Comparison of ENCODE assay signal across 18 cellular contexts in genomic region chr1:214524824-214525223, GRCh38. TPM values are rescaled to one million over a fixed set of nuclear protein-coding genes. Genes with fewer than 3 reads are reported as not detected.
A peak's percentile ranks its signal among the peaks of the same experiment; 100 is the strongest.
DNase-seq lines count a peak whose midpoint lies in the region; ATAC-seq and TF ChIP-seq lines count a peak whose summit lies in the region.
"Had no signal": no experiment of that assay in that cellular context is flagged by ENCODE, and none has a peak within 500 bp of the region (broad histone marks: within the 10 kb centered on the region; RNA-seq: fewer than 3 reads in every experiment).

No MANE protein-coding gene starts in this region.

- DNase-seq in T-helper 2 cell treated with Interferon-gamma antibody and Interleukin-4, amounts not matched to agents 5 μg/mL and 100 μg/mL, for 36 hours (ENCODE audit: low spot score) = no peak
- DNase-seq in T-helper 2 cell (no peak), SJSA1 (ENCODE audit: low read depth in 1 of 2, low spot score in 2 of 2) (no peak), fibroblast of villous mesenchyme (ENCODE audit: low read depth) (peak; percentile 75), SK-N-DZ (ENCODE audit: low spot score) (no peak), ovary (no peak)
- no peak for DNase-seq in activated T-helper 1 cell treated with anti-CD3 and anti-CD28 coated beads, Interleukin-12 subunit alpha, Interleukin-12 subunit beta, Interleukin-2, Interleukin-4 antibody, amounts not matched to agents 30 ng/mL and 10 ng/mL and 1 ng/mL, durations not matched to agents 14 hours and 24 hours and 36 hours (ENCODE audit: low spot score)
- DNase-seq: activated CD8-positive, alpha-beta T cell treated with anti-CD3 and anti-CD28 coated beads, Interleukin-2, amount 10 ng/mL, durations not matched to agents 7 days and 5 days; central memory CD4-positive, alpha-beta T cell; H7; NCI-H2029; NCI-H526 treated with DMSO at 0.1 percent for 48 hours; Peyer's patch; stimulated activated CD4-positive, alpha-beta T cell treated with anti-CD3 and anti-CD28 coated beads, Interleukin-15, amount 100 ng/mL, for 24 hours; stimulated activated naive CD8-positive, alpha-beta T cell treated with anti-CD3 and anti-CD28 coated beads, Interleukin-15, Interleukin-2, amounts not matched to agents 100 U/mL and 50 U/mL, for 24 hours; WERI-Rb-1 had no signal

- H3K36me3 ChIP-seq in SJSA1 = peaks cover 3% of the 10 kb centered on the region; the same call in 1 of the 2 replicates
- no peaks in the 10 kb centered on the region for H3K36me3 ChIP-seq in ovary
- H3K36me3 ChIP-seq: gastroesophageal sphincter, Peyer's patch, WERI-Rb-1 had no signal

- H3K4me1 Mint-ChIP-seq in T-helper 2 cell treated with Interferon-gamma antibody and Interleukin-4, amounts not matched to agents 5 μg/mL and 100 μg/mL, for 36 hours (ENCODE audit: low read depth) = peaks cover 28% of the 10 kb centered on the region
- peaks cover 27% of the 10 kb centered on the region for H3K4me1 Mint-ChIP-seq in activated T-helper 1 cell treated with anti-CD3 and anti-CD28 coated beads, Interleukin-12 subunit alpha, Interleukin-12 subunit beta, Interleukin-2, Interleukin-4 antibody, amounts not matched to agents 30 ng/mL and 10 ng/mL and 1 ng/mL, durations not matched to agents 14 hours and 24 hours and 36 hours (ENCODE audit: low read depth)

- H3K4me3 ChIP-seq in SJSA1 (no peak overlapping the region), fibroblast of villous mesenchyme (ENCODE audit: low read depth, low read length) (no peak overlapping the region), ovary (no peak overlapping the region)
- H3K4me3 ChIP-seq: gastroesophageal sphincter, Peyer's patch had no signal

- intact Hi-C loops in ovary (cut with DNase I) = no loop called here
- intact Hi-C loops in activated T-helper 1 cell treated with anti-CD3 and anti-CD28 coated beads, Interleukin-12 subunit alpha, Interleukin-12 subunit beta, Interleukin-2, Interleukin-4 antibody, amounts not matched to agents 30 ng/mL and 10 ng/mL and 1 ng/mL, durations not matched to agents 14 hours and 24 hours and 36 hours (cut with micrococcal nuclease) = no loop called here

- H3K4me3 Mint-ChIP-seq in T-helper 2 cell treated with Interferon-gamma antibody and Interleukin-4, amounts not matched to agents 5 μg/mL and 100 μg/mL, for 36 hours = peak overlapping the region; percentile 69
- no peak overlapping the region for H3K4me3 Mint-ChIP-seq in activated T-helper 1 cell treated with anti-CD3 and anti-CD28 coated beads, Interleukin-12 subunit alpha, Interleukin-12 subunit beta, Interleukin-2, Interleukin-4 antibody, amounts not matched to agents 30 ng/mL and 10 ng/mL and 1 ng/mL, durations not matched to agents 14 hours and 24 hours and 36 hours
- H3K4me3 Mint-ChIP-seq: activated CD8-positive, alpha-beta T cell treated with anti-CD3 and anti-CD28 coated beads, Interleukin-2, amount 10 ng/mL, durations not matched to agents 7 days and 5 days had no signal

- H3K4me1 ChIP-seq in SJSA1 (replicated peaks) (peaks cover 31% of the 10 kb centered on the region), ovary (ENCODE audit: insufficient read depth) (peaks cover 2% of the 10 kb centered on the region)

- H3K27ac Mint-ChIP-seq in T-helper 2 cell treated with Interferon-gamma antibody and Interleukin-4, amounts not matched to agents 5 μg/mL and 100 μg/mL, for 36 hours = peak overlapping the region; percentile 38
- H3K27ac Mint-ChIP-seq in activated T-helper 1 cell treated with anti-CD3 and anti-CD28 coated beads, Interleukin-12 subunit alpha, Interleukin-12 subunit beta, Interleukin-2, Interleukin-4 antibody, amounts not matched to agents 30 ng/mL and 10 ng/mL and 1 ng/mL, durations not matched to agents 14 hours and 24 hours and 36 hours = no peak overlapping the region
- H3K27ac Mint-ChIP-seq: activated CD8-positive, alpha-beta T cell treated with anti-CD3 and anti-CD28 coated beads, Interleukin-2, amount 10 ng/mL, durations not matched to agents 7 days and 5 days had no signal

- no peak for ATAC-seq in GM21423 (IDR thresholded peaks at IDR 0.05; ENCODE audit: unreplicated experiment)
- ATAC-seq: gastroesophageal sphincter; stimulated activated naive CD8-positive, alpha-beta T cell treated with anti-CD3 and anti-CD28 coated beads, Interleukin-15, Interleukin-2, amounts not matched to agents 100 U/mL and 50 U/mL, for 24 hours had no signal

- H3K27me3 Mint-ChIP-seq in T-helper 2 cell treated with Interferon-gamma antibody and Interleukin-4, amounts not matched to agents 5 μg/mL and 100 μg/mL, for 36 hours (ENCODE audit: low read depth) = no peaks in the 10 kb centered on the region
- peaks cover 9% of the 10 kb centered on the region for H3K27me3 Mint-ChIP-seq in activated T-helper 1 cell treated with anti-CD3 and anti-CD28 coated beads, Interleukin-12 subunit alpha, Interleukin-12 subunit beta, Interleukin-2, Interleukin-4 antibody, amounts not matched to agents 30 ng/mL and 10 ng/mL and 1 ng/mL, durations not matched to agents 14 hours and 24 hours and 36 hours (ENCODE audit: insufficient read depth)

- H3K36me3 Mint-ChIP-seq in T-helper 2 cell treated with Interferon-gamma antibody and Interleukin-4, amounts not matched to agents 5 μg/mL and 100 μg/mL, for 36 hours (ENCODE audit: low read depth) = peaks cover 6% of the 10 kb centered on the region
- no peaks in the 10 kb centered on the region for H3K36me3 Mint-ChIP-seq in activated T-helper 1 cell treated with anti-CD3 and anti-CD28 coated beads, Interleukin-12 subunit alpha, Interleukin-12 subunit beta, Interleukin-2, Interleukin-4 antibody, amounts not matched to agents 30 ng/mL and 10 ng/mL and 1 ng/mL, durations not matched to agents 14 hours and 24 hours and 36 hours (ENCODE audit: low read depth)

- TF ChIP-seq EP300 in ovary (IDR thresholded peaks at IDR 0.05) = no peak

- no peak for TF ChIP-seq POLR2A in ovary (IDR thresholded peaks at IDR 0.05)

- H3K27ac ChIP-seq in SJSA1 (0 out of 2 replicates have a peak overlapping the region, but pooled peaks have one; percentile 1), ovary (no peak overlapping the region)
- H3K27ac ChIP-seq: gastroesophageal sphincter, Peyer's patch, WERI-Rb-1 had no signal

- H3K27me3 ChIP-seq in SJSA1 (replicated peaks) = no peaks in the 10 kb centered on the region
- H3K27me3 ChIP-seq in ovary = no peaks in the 10 kb centered on the region
- H3K27me3 ChIP-seq: gastroesophageal sphincter, Peyer's patch had no signal

- H3K9me3 Mint-ChIP-seq in T-helper 2 cell treated with Interferon-gamma antibody and Interleukin-4, amounts not matched to agents 5 μg/mL and 100 μg/mL, for 36 hours = no peaks in the 10 kb centered on the region
- H3K9me3 Mint-ChIP-seq in activated T-helper 1 cell treated with anti-CD3 and anti-CD28 coated beads, Interleukin-12 subunit alpha, Interleukin-12 subunit beta, Interleukin-2, Interleukin-4 antibody, amounts not matched to agents 30 ng/mL and 10 ng/mL and 1 ng/mL, durations not matched to agents 14 hours and 24 hours and 36 hours = no peaks in the 10 kb centered on the region

- H3K9me3 ChIP-seq in SJSA1 (replicated peaks) = no peaks in the 10 kb centered on the region
- H3K9me3 ChIP-seq in ovary = no peaks in the 10 kb centered on the region
- H3K9me3 ChIP-seq: gastroesophageal sphincter, Peyer's patch had no signal

- TF ChIP-seq CTCF in fibroblast of villous mesenchyme (IDR thresholded peaks at IDR 0.05; ENCODE audit: insufficient read depth, low read depth, low read length) = no peak
- TF ChIP-seq CTCF in ovary (IDR thresholded peaks at IDR 0.05) = no peak

- WGBS in ovary, 3 donors = 53 to 75% (median 73%) methylated on average over 2 of the region's 2 CpGs

RNA-seq across cellular contexts. Expression of gene PTPN14, which starts 26.6 kb away (rescaled TPM):
- 18.8 and 39.1 TPM in 2 replicates for total RNA-seq in SJSA1 (2014; rRNA removed; shearing (Covaris generic))
- 77.3 and 104 TPM in 2 replicates for total RNA-seq in fibroblast of villous mesenchyme
- 0.41 and 0.59 TPM in 2 replicates for polyA plus RNA-seq in SK-N-DZ (2014; cell fraction: cytosol; rRNA removed)
- polyA plus RNA-seq in SK-N-DZ (2014; cell fraction: nucleus; rRNA removed) = 0.15 and 0.37 TPM in 2 replicates
- total RNA-seq in ovary = 10 to 100 TPM; 21.6 to 68.9 (median 45.7) TPM
- polyA plus RNA-seq in ovary = 10 to 100 TPM in 1 of 2 donors, 1 to 10 TPM in 1; 7.6 to 16.5 TPM
- total RNA-seq in activated T-helper 1 cell treated with anti-CD3 and anti-CD28 coated beads, Interleukin-12 subunit alpha, Interleukin-12 subunit beta, Interleukin-2, Interleukin-4 antibody, amounts not matched to agents 30 ng/mL and 10 ng/mL and 1 ng/mL, durations not matched to agents 14 hours and 24 hours and 36 hours = 20.6 and 23.1 TPM in 2 replicates
